In the genomic region with DNA sequence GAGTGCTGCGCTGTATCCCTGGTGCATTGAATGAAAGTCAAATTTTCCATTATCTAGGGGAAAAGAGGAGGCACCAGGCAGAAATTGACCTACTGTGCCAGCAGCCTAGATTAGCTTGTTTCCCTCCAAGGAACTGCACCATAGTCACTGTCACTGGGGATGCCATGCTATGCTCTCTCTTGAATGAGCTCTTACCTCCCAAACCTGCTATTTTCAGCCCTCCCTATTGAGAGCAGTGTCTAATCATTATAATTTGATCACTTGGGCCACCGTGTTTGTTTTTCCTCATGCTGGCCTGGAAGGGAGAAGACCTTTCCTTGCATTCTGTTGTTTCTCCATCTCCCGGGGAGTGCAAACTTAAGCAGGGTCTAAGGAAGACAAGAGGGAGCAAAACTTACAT, we compare ENCODE assay signal across 14 cellular contexts.
DNase-seq lines count a peak whose midpoint lies in the region; ATAC-seq and TF ChIP-seq lines count a peak whose summit lies in the region.
"Had no signal": no experiment of that assay in that cellular context is flagged by ENCODE, and none has a peak within 500 bp of the region (broad histone marks: within the 10 kb centered on the region; RNA-seq: fewer than 3 reads in every experiment).

No MANE protein-coding gene starts in this region.

- H3K56ac ChIP-seq in IMR-90 (ENCODE audit: extremely low read depth, insufficient read depth, low read length), result no peak overlapping the region

- H2AK5ac ChIP-seq in IMR-90 (ENCODE audit: low read depth, low read length), result no peak overlapping the region; the same call in 1 of the 2 replicates

- peak overlapping the region; percentile 2 for H2AFZ ChIP-seq in IMR-90 (replicated peaks; ENCODE audit: low read length, poor library complexity)

- peak overlapping the region; percentile 73 for H3K27ac Mint-ChIP-seq in WTC11
- no peak overlapping the region for H3K27ac Mint-ChIP-seq in stimulated activated memory B cell treated with anti-CD40 and anti-IgM and Interleukin-4, amounts not matched to agents 10 μg/mL and 1 μg/mL and 100 μg/mL, for 72 hours
- H3K27ac Mint-ChIP-seq: CD4-positive, CD25-positive, alpha-beta regulatory T cell had no signal

- H3K23ac ChIP-seq in IMR-90 (ENCODE audit: low read depth, low read length), result no peak overlapping the region

- no peak overlapping the region for H2BK120ac ChIP-seq in IMR-90 (ENCODE audit: low read depth, low read length)

- H3K14ac ChIP-seq in IMR-90 (replicated peaks; ENCODE audit: low read depth, low read length), result no peak overlapping the region

- H2BK20ac ChIP-seq in IMR-90 (ENCODE audit: low read depth, low read length), result no peak overlapping the region

- no peak overlapping the region for H3K4me3 Mint-ChIP-seq in WTC11
- H3K4me3 Mint-ChIP-seq in stimulated activated memory B cell treated with anti-CD40 and anti-IgM and Interleukin-4, amounts not matched to agents 10 μg/mL and 1 μg/mL and 100 μg/mL, for 72 hours, result no peak overlapping the region
- H3K4me3 Mint-ChIP-seq: CD4-positive, CD25-positive, alpha-beta regulatory T cell had no signal

- H3K36me3 ChIP-seq in IMR-90 (ENCODE audit: control insufficient read depth, insufficient read depth, low read length), result no peaks in the 10 kb centered on the region
- H3K36me3 ChIP-seq: BLaER1 treated with 17β-estradiol and CSF1 and Interleukin-3, amounts not matched to agents 10 nM and 100 nM had no signal

- CTCF ChIA-PET in IMR-90 (lab: Yijun Ruan, JAX) (no interaction called here), WTC11 (lab: Charles Lee) (no interaction called here)

- H3K4ac ChIP-seq in IMR-90 (ENCODE audit: low read depth, low read length), result no peak overlapping the region

- H3K27ac ChIP-seq in IMR-90 (ENCODE audit: insufficient read depth, low read length), result no peak overlapping the region
- H3K27ac ChIP-seq: 22Rv1; BLaER1 treated with 17β-estradiol and CSF1 and Interleukin-3, amounts not matched to agents 10 nM and 100 nM; HL-60 had no signal

- no peak overlapping the region for H2BK5ac ChIP-seq in IMR-90 (ENCODE audit: low read depth, low read length, poor library complexity, severe bottlenecking)

- H3K4me1 ChIP-seq in IMR-90 (ENCODE audit: control insufficient read depth, insufficient read depth, low read length), result no peaks in the 10 kb centered on the region

- H3K27me3 ChIP-seq in IMR-90 (ENCODE audit: control insufficient read depth, insufficient read depth, low read length), result no peaks in the 10 kb centered on the region
- H3K27me3 ChIP-seq: BLaER1 treated with 17β-estradiol and CSF1 and Interleukin-3, amounts not matched to agents 10 nM and 100 nM had no signal

- H4K8ac ChIP-seq in IMR-90 (ENCODE audit: low read depth in 2 of 2, low read length in 2 of 2), result no peak overlapping the region

- H4K91ac ChIP-seq in IMR-90 (ENCODE audit: insufficient read depth, low read depth, low read length), result no peak overlapping the region; the same call in 1 of the 2 replicates

- no peak overlapping the region for H3K18ac ChIP-seq in IMR-90 (ENCODE audit: low read depth, low read length)

- no peak for ATAC-seq in IMR-90 (ENCODE audit: low read depth)
- ATAC-seq in WTC11, result no peak
- ATAC-seq in stimulated activated memory B cell treated with anti-CD40 and anti-IgM and Interleukin-4, amounts not matched to agents 10 μg/mL and 1 μg/mL and 100 μg/mL, for 72 hours, result peak; percentile 41
- ATAC-seq: HCT116 had no signal

- TF ChIP-seq RAD21 in IMR-90 (IDR thresholded peaks at IDR 0.05; ENCODE audit: low read length), result no peak

- H3K4me2 ChIP-seq in IMR-90 (ENCODE audit: low read depth, low read length), result no peak overlapping the region

- TF ChIP-seq POLR2A in IMR-90 (IDR thresholded peaks at IDR 0.05; ENCODE audit: low read depth, low read length), result no peak

- no peaks in the 10 kb centered on the region for H3K27me3 Mint-ChIP-seq in WTC11 (ENCODE audit: low read depth)
- no peaks in the 10 kb centered on the region for H3K27me3 Mint-ChIP-seq in stimulated activated memory B cell treated with anti-CD40 and anti-IgM and Interleukin-4, amounts not matched to agents 10 μg/mL and 1 μg/mL and 100 μg/mL, for 72 hours
- H3K27me3 Mint-ChIP-seq: CD4-positive, CD25-positive, alpha-beta regulatory T cell had no signal

- no peaks in the 10 kb centered on the region for H3K9me1 ChIP-seq in IMR-90 (ENCODE audit: insufficient read depth, low read length)

- in situ Hi-C loops in IMR-90 (cut with MboI; ENCODE audit: low sequenced_read_pairs), result no loop called here

- peaks cover 68% of the 10 kb centered on the region for H3K4me1 Mint-ChIP-seq in WTC11
- H3K4me1 Mint-ChIP-seq in stimulated activated memory B cell treated with anti-CD40 and anti-IgM and Interleukin-4, amounts not matched to agents 10 μg/mL and 1 μg/mL and 100 μg/mL, for 72 hours, result no peaks in the 10 kb centered on the region
- H3K4me1 Mint-ChIP-seq: CD4-positive, CD25-positive, alpha-beta regulatory T cell had no signal

- H3K4me3 ChIP-seq in IMR-90 (ENCODE audit: insufficient read depth, low read depth, low read length), result no peak overlapping the region
- H3K4me3 ChIP-seq: BLaER1 treated with 17β-estradiol and CSF1 and Interleukin-3, amounts not matched to agents 10 nM and 100 nM had no signal

- intact Hi-C loops in IMR-90 (cut with micrococcal nuclease), result no loop called here
- intact Hi-C loops in posterior vena cava (cut with DNase I), result no loop called here

- H2AK9ac ChIP-seq in IMR-90 (replicated peaks; ENCODE audit: low read depth, low read length, poor library complexity), result no peak overlapping the region

- H3K79me1 ChIP-seq in IMR-90 (ENCODE audit: low read depth in 1 of 2, low read length in 2 of 2), result no peaks in the 10 kb centered on the region

- BruUV-seq in IMR-90 (replicated peaks; lab: Mats Ljungman, UMichigan), result no TSS peak

- TF ChIP-seq CTCF in IMR-90 (conservative IDR thresholded peaks at IDR 0.05; ENCODE audit: low read depth, low read length), result no peak
- TF ChIP-seq CTCF in WTC11 (IDR thresholded peaks at IDR 0.05), result no peak

- H3K9me3 Mint-ChIP-seq in WTC11, result peaks cover 28% of the 10 kb centered on the region
- H3K9me3 Mint-ChIP-seq in stimulated activated memory B cell treated with anti-CD40 and anti-IgM and Interleukin-4, amounts not matched to agents 10 μg/mL and 1 μg/mL and 100 μg/mL, for 72 hours, result peaks cover 8% of the 10 kb centered on the region

- no peak overlapping the region for H2BK15ac ChIP-seq in IMR-90 (ENCODE audit: low read depth, low read length)

- DNase-seq in NCI-H146 (lab: John Stamatoyannopoulos, UW) (peak; percentile 29), NCI-H146 treated with DMSO at 0.1 percent for 48 hours (lab: John Stamatoyannopoulos, UW; ENCODE audit: unreplicated experiment) (no peak), IMR-90 (no peak), WTC11 (ENCODE audit: low spot score) (no peak), posterior vena cava (ENCODE audit: low spot score) (no peak), COLO668 (lab: John Stamatoyannopoulos, UW; ENCODE audit: unreplicated experiment) (no peak)
- DNase-seq: Calu3; CD4-positive, CD25-positive, alpha-beta regulatory T cell; DMS 273 treated with DMSO at 0.1 percent for 48 hours had no signal

- POLR2A ChIA-PET in IMR-90 (lab: Charles Lee; ENCODE audit: unreplicated experiment), result no interaction called here
- POLR2A ChIA-PET in WTC11 (lab: Charles Lee), result interaction anchor here (0.8 kb wide), 1 partner anchor 10 kb away, joined by 3 read pairs; no protein-coding TSS in a partner anchor

- dilution Hi-C loops in IMR-90 (cut with HindIII; ENCODE audit: low sequenced_read_pairs, unreplicated experiment), result no loop called here

- H3K9me3 ChIP-seq in IMR-90 (ENCODE audit: control insufficient read depth, insufficient read depth, low read length), result peaks cover 2% of the 10 kb centered on the region

- H3K36me3 Mint-ChIP-seq in WTC11, result peaks cover 77% of the 10 kb centered on the region
- H3K36me3 Mint-ChIP-seq in stimulated activated memory B cell treated with anti-CD40 and anti-IgM and Interleukin-4, amounts not matched to agents 10 μg/mL and 1 μg/mL and 100 μg/mL, for 72 hours, result no peaks in the 10 kb centered on the region
- H3K36me3 Mint-ChIP-seq: CD4-positive, CD25-positive, alpha-beta regulatory T cell had no signal

- no peaks in the 10 kb centered on the region for H4K20me1 ChIP-seq in IMR-90 (ENCODE audit: insufficient read depth, low read length)
- H4K20me1 ChIP-seq: BLaER1 treated with 17β-estradiol and CSF1 and Interleukin-3, amounts not matched to agents 10 nM and 100 nM had no signal

- H3K9ac ChIP-seq in IMR-90 (ENCODE audit: low read depth, low read length), result no peak overlapping the region
- H3K9ac ChIP-seq: BLaER1 treated with 17β-estradiol and CSF1 and Interleukin-3, amounts not matched to agents 10 nM and 100 nM had no signal

- no CpG with 5 or more reads among the region's 3 CpGs for WGBS in IMR-90 (ENCODE audit: extremely low coverage in 2 of 2, insufficient read length in 1 of 2), 2 experiments

- H4K5ac ChIP-seq in IMR-90 (ENCODE audit: low read depth, low read length), result no peak overlapping the region

TF ChIP-seq in IMR-90, 13 proteins besides CTCF, POLR2A, EP300 and RAD21:
- TF ChIP-seq CHD1 (IDR thresholded peaks at IDR 0.05; ENCODE audit: low read depth, low read length), result no peak

TF ChIP-seq in WTC11, 78 proteins besides CTCF, POLR2A, EP300 and RAD21:
- TF ChIP-seq ZNF512 (CRISPR knock-in tag; IDR thresholded peaks at IDR 0.05; ENCODE audit: borderline replicate concordance) (no peak), ETV6 (CRISPR knock-in tag; IDR thresholded peaks at IDR 0.05) (0 out of 2 replicates have a peak, but pooled peaks have one; percentile 5)
